Comparison of ENCODE assay signal across 15 cellular contexts in genomic region chr21:37855568-37856391, GRCh38.
DNase-seq lines count a peak whose midpoint lies in the region; ATAC-seq, FAIRE-seq and TF ChIP-seq lines count a peak whose summit lies in the region.
"Had no signal": no experiment of that assay in that cellular context is flagged by ENCODE, and none has a peak within 500 bp of the region (broad histone marks: within the 10 kb centered on the region; RNA-seq: fewer than 3 reads in every experiment).

No MANE protein-coding gene starts in this region.

- ATAC-seq in right lobe of liver (no peak), omental fat pad (ENCODE audit: low FRiP score) (no peak)
- ATAC-seq: activated CD4-positive, alpha-beta T cell treated with anti-CD3 and anti-CD28 coated beads for 36 hours; activated T-helper 17 cell treated with anti-CD3 and anti-CD28 coated beads, Interleukin-2, amount 50 U/mL, for 72 hours had no signal

- no peak for TF ChIP-seq CTCF in brain microvascular endothelial cell (IDR thresholded peaks at IDR 0.05; ENCODE audit: low read depth, low read length, missing control alignments)
- no peak for TF ChIP-seq CTCF in right lobe of liver (IDR thresholded peaks at IDR 0.05)
- no peak for TF ChIP-seq CTCF in omental fat pad (IDR thresholded peaks at IDR 0.05)

- H3K27me3 ChIP-seq in brain microvascular endothelial cell (replicated peaks) (no peaks in the 10 kb centered on the region), right lobe of liver (no peaks in the 10 kb centered on the region)
- H3K27me3 ChIP-seq: spleen had no signal

- in situ Hi-C loops in brain microvascular endothelial cell (cut with HindIII; ENCODE audit: low pct_ligation_motif_present, low sequenced_read_pairs) = no loop called here

- H3K4me1 ChIP-seq in right lobe of liver = no peaks in the 10 kb centered on the region
- H3K4me1 ChIP-seq: spleen had no signal

- FAIRE-seq in H54 (lab: Jason Lieb, UNC) = no peak
- FAIRE-seq: GM12892 had no signal

- 57% methylated on average over 7 of the region's 7 CpGs for WGBS in right lobe of liver (ENCODE audit: insufficient coverage, low coverage, low lambda C conversion rate, missing lambda C conversion rate)

- TF ChIP-seq POLR2A in right lobe of liver (IDR thresholded peaks at IDR 0.05) (no peak), H54 (IDR thresholded peaks at IDR 0.05; ENCODE audit: low read depth, low read length) (no peak)

- H3K27ac ChIP-seq in brain microvascular endothelial cell = peak overlapping the region; percentile 17
- no peak overlapping the region for H3K27ac ChIP-seq in right lobe of liver
- H3K27ac ChIP-seq: SK-N-MC, spleen had no signal

- H3K9me3 ChIP-seq in right lobe of liver = no peaks in the 10 kb centered on the region

- intact Hi-C loops in right lobe of liver (cut with DNase I) = no loop called here

- DNase-seq in AG08395 (ENCODE audit: low spot score) = peak; percentile 74
- DNase-seq in NCI-H2171 (lab: John Stamatoyannopoulos, UW) = peak; percentile 89
- DNase-seq in brain microvascular endothelial cell = peak; percentile 32
- DNase-seq in left kidney (ENCODE audit: low read depth, low spot score) = peak; percentile 44
- no peak for DNase-seq in right lobe of liver
- no peak for DNase-seq in omental fat pad (ENCODE audit: low spot score)
- DNase-seq in stimulated activated naive CD4-positive, alpha-beta T cell treated with Interleukin-2 at 50 U/mL for 16 hours (lab: John Stamatoyannopoulos, UW) = no peak
- DNase-seq in H54 (ENCODE audit: insufficient read length, low spot score) = no peak
- DNase-seq: activated CD4-positive, alpha-beta T cell treated with anti-CD3 and anti-CD28 coated beads for 36 hours; foreskin melanocyte; naive B cell; spleen had no signal

- H3K4me3 ChIP-seq in brain microvascular endothelial cell (ENCODE audit: low read depth, low read length) = no peak overlapping the region
- H3K4me3 ChIP-seq in right lobe of liver = no peak overlapping the region
- H3K4me3 ChIP-seq: SK-N-MC, spleen had no signal

- no peaks in the 10 kb centered on the region for H3K36me3 ChIP-seq in brain microvascular endothelial cell (replicated peaks)
- no peaks in the 10 kb centered on the region for H3K36me3 ChIP-seq in right lobe of liver
- H3K36me3 ChIP-seq: spleen had no signal

Comparison
In these comparisons a context has a peak if more than half of its experiments do, and no peak if none do; other contexts are left out.
1. DNase-seq: peak in AG08395 (single experiment), NCI-H2171 (single experiment), brain microvascular endothelial cell (single experiment) and left kidney (single experiment); none in right lobe of liver (0 of 3), omental fat pad (single experiment), stimulated activated naive CD4-positive, alpha-beta T cell treated with Interleukin-2 at 50 U/mL for 16 hours (single experiment) and H54 (single experiment).